1 cellular context compared by ENCODE assay signal in the genomic region with DNA sequence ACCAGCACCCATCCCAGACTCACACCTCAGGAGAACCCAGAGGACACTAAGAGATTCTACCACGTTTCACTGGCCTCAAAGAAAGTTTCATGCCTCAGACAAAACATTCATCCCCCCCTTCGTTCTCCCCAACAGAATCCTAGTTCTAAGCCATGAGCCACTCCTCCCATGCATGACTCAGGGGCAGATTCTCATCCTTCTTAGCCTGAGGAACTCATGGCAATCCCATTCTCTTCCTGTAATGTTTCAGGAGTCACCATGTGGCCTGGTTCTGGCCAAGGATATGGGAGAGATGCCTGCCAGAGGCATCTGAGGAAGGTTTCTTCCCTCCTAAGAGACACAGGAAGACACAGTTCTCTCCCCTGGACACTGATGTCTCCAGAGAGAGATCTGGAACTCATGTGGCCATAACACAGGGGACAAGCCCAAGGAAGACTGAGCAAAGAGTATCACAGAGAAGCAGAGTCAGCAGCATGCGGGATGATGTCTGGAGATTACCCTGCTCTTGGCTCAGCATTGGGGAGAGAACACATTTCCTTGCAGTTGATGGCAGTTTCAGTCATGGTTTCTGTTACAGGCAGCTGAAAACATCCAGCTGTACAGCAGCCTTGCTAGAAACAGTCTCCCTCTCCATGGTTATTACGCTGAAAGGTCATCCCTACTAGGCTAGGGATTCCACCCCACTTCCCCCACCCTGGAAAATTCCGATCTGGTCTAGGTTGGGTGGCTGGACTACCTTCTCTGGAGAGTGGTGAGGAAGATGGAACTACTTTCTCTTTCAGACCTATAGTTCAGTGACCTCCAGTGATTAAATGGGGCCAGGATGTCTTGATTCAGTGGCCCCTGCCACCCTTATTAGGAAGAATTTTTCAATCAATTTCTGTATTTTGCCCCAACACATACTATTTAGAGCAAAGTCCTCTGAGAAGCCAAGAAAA.
TF ChIP-seq lines count a peak whose summit lies in the region.

No MANE protein-coding gene starts in this region.

TF ChIP-seq in H1, 55 proteins besides CTCF, POLR2A, EP300 and RAD21 (continued from another document):
- TF ChIP-seq, protein P1, sequence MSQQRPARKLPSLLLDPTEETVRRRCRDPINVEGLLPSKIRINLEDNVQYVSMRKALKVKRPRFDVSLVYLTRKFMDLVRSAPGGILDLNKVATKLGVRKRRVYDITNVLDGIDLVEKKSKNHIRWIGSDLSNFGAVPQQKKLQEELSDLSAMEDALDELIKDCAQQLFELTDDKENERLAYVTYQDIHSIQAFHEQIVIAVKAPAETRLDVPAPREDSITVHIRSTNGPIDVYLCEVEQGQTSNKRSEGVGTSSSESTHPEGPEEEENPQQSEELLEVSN (IDR thresholded peaks at IDR 0.05), result no peak
- no peak for TF ChIP-seq EGR1 (IDR thresholded peaks at IDR 0.05; ENCODE audit: borderline replicate concordance, low read depth, low read length)
- TF ChIP-seq, protein P2, sequence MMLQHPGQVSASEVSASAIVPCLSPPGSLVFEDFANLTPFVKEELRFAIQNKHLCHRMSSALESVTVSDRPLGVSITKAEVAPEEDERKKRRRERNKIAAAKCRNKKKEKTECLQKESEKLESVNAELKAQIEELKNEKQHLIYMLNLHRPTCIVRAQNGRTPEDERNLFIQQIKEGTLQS (IDR thresholded peaks at IDR 0.05; ENCODE audit: insufficient read depth, low read depth, low read length), result no peak
- TF ChIP-seq GTF2F1 (IDR thresholded peaks at IDR 0.05; ENCODE audit: borderline replicate concordance, low read depth, low read length), result no peak
- no peak for TF ChIP-seq ASH2L (IDR thresholded peaks at IDR 0.05; ENCODE audit: low read length)
- no peak for TF ChIP-seq JUND (IDR thresholded peaks at IDR 0.05; ENCODE audit: low read length)
- TF ChIP-seq NRF1 (IDR thresholded peaks at IDR 0.05; ENCODE audit: low read depth, low read length), result no peak
- no peak for TF ChIP-seq BRCA1 (IDR thresholded peaks at IDR 0.05; ENCODE audit: low read depth, low read length)
- TF ChIP-seq SIX5 (IDR thresholded peaks at IDR 0.05; ENCODE audit: low read depth, low read length), result no peak
- no peak for TF ChIP-seq HDAC2 (IDR thresholded peaks at IDR 0.05; ENCODE audit: borderline replicate concordance in 1 of 2, low read depth in 2 of 2, low read length in 2 of 2)
- no peak for TF ChIP-seq TAF7 (optimal IDR thresholded peaks at IDR 0.05; ENCODE audit: borderline replicate concordance, low read depth, low read length)
- TF ChIP-seq BCL11A (IDR thresholded peaks at IDR 0.05; ENCODE audit: low read depth in 2 of 2, low read length in 2 of 2), result no peak
- no peak for TF ChIP-seq SRF (IDR thresholded peaks at IDR 0.05; ENCODE audit: low read depth, low read length)
